Comparison of ENCODE assay signal across 24 cellular contexts in the genomic region with DNA sequence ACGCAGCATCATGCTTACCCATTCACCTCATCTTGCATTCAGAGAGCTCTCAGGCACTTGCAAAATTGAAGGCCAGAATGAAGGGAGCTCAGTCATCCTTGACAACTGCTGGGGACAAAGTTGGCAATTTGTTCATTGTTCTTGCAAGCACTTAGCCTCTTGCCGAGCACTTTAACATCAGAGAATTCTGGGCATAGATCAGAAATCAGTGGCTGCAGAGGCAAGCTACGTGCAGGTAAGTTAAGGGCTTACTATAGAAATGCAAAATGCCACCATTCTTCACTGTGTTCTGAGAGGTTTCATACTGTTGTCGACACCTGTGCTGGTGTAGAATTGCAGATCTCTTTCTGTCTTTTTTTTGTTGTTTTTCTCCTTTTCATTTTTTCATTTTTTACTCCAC.
"Had no signal": no experiment of that assay in that cellular context is flagged by ENCODE, and none has a peak within 500 bp of the region (broad histone marks: within the 10 kb centered on the region; RNA-seq: fewer than 3 reads in every experiment).

No MANE protein-coding gene starts in this region.

- H3K27ac ChIP-seq: HL-60, SJSA1, SK-N-MC had no signal

- FAIRE-seq: HTR-8/SVneo, RCC 7860 had no signal

- H3K9me3 ChIP-seq: MG63, SJSA1 had no signal

- H3K4me3 ChIP-seq: MG63, SJSA1, SK-N-MC had no signal

- DNase-seq: IMR-90, Karpas-422, KG1, MG63, NCI-H1092, NCI-H1436, NCI-H187, NCI-H2029, NCI-H2081 treated with DMSO at 0.1 percent for 48 hours, NCI-H2171, NCI-H226, NCI-H446, NCI-H510A, NCI-H524 treated with DMSO at 0.1 percent for 48 hours, NCI-H69, NCI-H774, Right ventricle myocardium superior, RPMI8226, SIG-M5 had no signal

- H3K36me3 ChIP-seq: MG63, SJSA1 had no signal

- H3K27me3 ChIP-seq: MG63, SJSA1 had no signal
